ENCODE assay signal across 12 cellular contexts in the genomic region with DNA sequence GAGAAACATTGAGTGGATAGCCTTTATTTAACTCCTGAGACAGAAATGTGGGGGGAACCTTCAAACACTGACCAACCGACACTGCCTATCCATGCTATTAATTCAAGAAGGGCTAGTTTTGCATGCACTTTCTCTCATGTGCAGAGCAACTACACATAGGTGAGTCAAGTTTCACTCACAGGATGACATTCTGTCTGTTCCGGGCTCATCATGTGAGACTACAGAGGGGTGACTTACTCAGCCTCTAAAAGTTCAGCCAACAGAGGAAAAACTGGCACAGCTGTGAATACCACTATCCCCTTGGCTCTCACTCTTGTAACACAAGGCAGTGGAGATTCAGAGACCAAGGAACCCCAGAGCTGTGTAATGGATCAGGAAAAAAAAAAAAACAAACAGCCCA. TPM values are rescaled to one million over a fixed set of nuclear protein-coding genes. Genes with fewer than 3 reads are reported as not detected.
DNase-seq lines count a peak whose midpoint lies in the region; ATAC-seq, FAIRE-seq and TF ChIP-seq lines count a peak whose summit lies in the region.
"Had no signal": no experiment of that assay in that cellular context is flagged by ENCODE, and none has a peak within 500 bp of the region (broad histone marks: within the 10 kb centered on the region; RNA-seq: fewer than 3 reads in every experiment).

No MANE protein-coding gene starts in this region.

- H4K20me1 ChIP-seq in keratinocyte (ENCODE audit: control insufficient read depth, extremely low read depth, insufficient read depth, low read length) = no peaks in the 10 kb centered on the region

- FAIRE-seq in keratinocyte (lab: Jason Lieb, UNC) = peak; percentile 86

- in situ Hi-C loops in GM13976 (cut with MboI; ENCODE audit: low sequenced_read_pairs, unreplicated experiment) = no loop called here

- H3K4me2 ChIP-seq in keratinocyte (ENCODE audit: control insufficient read depth, extremely low read depth, insufficient read depth, low read depth, low read length) = peak overlapping the region; percentile 48

- POLR2A ChIA-PET in RWPE1 (lab: Yijun Ruan, JAX; ENCODE audit: low non-redundant PET) = no interaction called here

- no peak overlapping the region for H3K27ac ChIP-seq in RWPE1
- H3K27ac ChIP-seq in keratinocyte (ENCODE audit: control insufficient read depth, insufficient read depth, low read length) = peak overlapping the region; percentile 33
- H3K27ac ChIP-seq: upper lobe of left lung had no signal

- DNase-seq in RWPE1 (ENCODE audit: low spot score) = peak; percentile 47
- peak; percentile 15 for DNase-seq in keratinocyte (ENCODE audit: low read depth, low spot score)
- DNase-seq in stimulated activated naive B cell treated with anti-CD40 and anti-IgM and Interleukin-4, amounts not matched to agents 10 μg/mL and 1 μg/mL and 100 μg/mL, for 72 hours = no peak
- DNase-seq in posterior vena cava (ENCODE audit: low spot score) = no peak
- DNase-seq in glutamatergic neuron = no peak
- DNase-seq in GM13976 (ENCODE audit: low spot score) = no peak
- DNase-seq: central memory CD4-positive, alpha-beta T cell; DMS79; left cardiac atrium; upper lobe of left lung had no signal

- TF ChIP-seq CTCF in RWPE1 (conservative IDR thresholded peaks at IDR 0.05; ENCODE audit: low read depth) = no peak
- no peak for TF ChIP-seq CTCF in keratinocyte (optimal IDR thresholded peaks at IDR 0.05 in 1 of 3, IDR thresholded peaks at IDR 0.05 in 1 of 3, conservative IDR thresholded peaks at IDR 0.05 in 1 of 3; ENCODE audit: extremely low read depth in 1 of 3, insufficient read depth in 2 of 3, low read length in 3 of 3)
- TF ChIP-seq CTCF in glutamatergic neuron (IDR thresholded peaks at IDR 0.05; ENCODE audit: partially characterized antibody, unreplicated experiment) = no peak
- no peak for TF ChIP-seq CTCF in GM13976 (IDR thresholded peaks at IDR 0.05; ENCODE audit: borderline replicate concordance, control extremely low read depth, extremely low read depth, insufficient read depth, missing control alignments)

- H3K9me3 Mint-ChIP-seq in stimulated activated naive B cell treated with anti-CD40 and anti-IgM and Interleukin-4, amounts not matched to agents 10 μg/mL and 1 μg/mL and 100 μg/mL, for 72 hours = no peaks in the 10 kb centered on the region
- H3K9me3 Mint-ChIP-seq in glutamatergic neuron (ENCODE audit: unreplicated experiment) = no peaks in the 10 kb centered on the region

- CTCF ChIA-PET in RWPE1 (lab: Yijun Ruan, JAX) = no interaction called here

- no peaks in the 10 kb centered on the region for H3K9me1 ChIP-seq in keratinocyte (ENCODE audit: control insufficient read depth, extremely low read depth, insufficient read depth, low read length)

- peaks cover 37% of the 10 kb centered on the region for H3K4me1 ChIP-seq in keratinocyte (ENCODE audit: control insufficient read depth, extremely low read depth, insufficient read depth, low read length)

- H3K4me1 Mint-ChIP-seq in stimulated activated naive B cell treated with anti-CD40 and anti-IgM and Interleukin-4, amounts not matched to agents 10 μg/mL and 1 μg/mL and 100 μg/mL, for 72 hours = peaks cover 3 to 16% of the 10 kb centered on the region in 2 donors
- no peaks in the 10 kb centered on the region for H3K4me1 Mint-ChIP-seq in glutamatergic neuron (ENCODE audit: low read depth, unreplicated experiment)

- H3K4me3 Mint-ChIP-seq in stimulated activated naive B cell treated with anti-CD40 and anti-IgM and Interleukin-4, amounts not matched to agents 10 μg/mL and 1 μg/mL and 100 μg/mL, for 72 hours = no peak overlapping the region
- H3K4me3 Mint-ChIP-seq in glutamatergic neuron (ENCODE audit: unreplicated experiment) = no peak overlapping the region

- H3K4me3 ChIP-seq in keratinocyte (ENCODE audit: control insufficient read depth in 2 of 3, extremely low read depth in 1 of 3, insufficient read depth in 2 of 3, low read depth in 1 of 3, low read length in 3 of 3) = no peak overlapping the region
- H3K4me3 ChIP-seq: upper lobe of left lung had no signal

- no peaks in the 10 kb centered on the region for H3K36me3 ChIP-seq in keratinocyte (ENCODE audit: control insufficient read depth in 2 of 2, extremely low read depth in 1 of 2, insufficient read depth in 2 of 2, low read length in 2 of 2)
- H3K36me3 ChIP-seq: upper lobe of left lung had no signal

- intact Hi-C loops in posterior vena cava (cut with DNase I) = no loop called here

- no peak overlapping the region for H3K9ac ChIP-seq in keratinocyte (ENCODE audit: control insufficient read depth, extremely low read depth, insufficient read depth, low read length)

- dilution Hi-C loops in keratinocyte (cut with MboI; ENCODE audit: extremely low pct_ligation_motif_present, low sequenced_read_pairs) = no loop called here

- H3K27ac Mint-ChIP-seq in stimulated activated naive B cell treated with anti-CD40 and anti-IgM and Interleukin-4, amounts not matched to agents 10 μg/mL and 1 μg/mL and 100 μg/mL, for 72 hours = no peak overlapping the region
- H3K27ac Mint-ChIP-seq in glutamatergic neuron (ENCODE audit: unreplicated experiment) = no peak overlapping the region

- H3K27me3 Mint-ChIP-seq in stimulated activated naive B cell treated with anti-CD40 and anti-IgM and Interleukin-4, amounts not matched to agents 10 μg/mL and 1 μg/mL and 100 μg/mL, for 72 hours = peaks cover 17 to 19% of the 10 kb centered on the region in 2 donors
- no peaks in the 10 kb centered on the region for H3K27me3 Mint-ChIP-seq in glutamatergic neuron (ENCODE audit: unreplicated experiment)

- no peaks in the 10 kb centered on the region for H3K36me3 Mint-ChIP-seq in stimulated activated naive B cell treated with anti-CD40 and anti-IgM and Interleukin-4, amounts not matched to agents 10 μg/mL and 1 μg/mL and 100 μg/mL, for 72 hours
- H3K36me3 Mint-ChIP-seq in glutamatergic neuron (ENCODE audit: unreplicated experiment) = no peaks in the 10 kb centered on the region

- ATAC-seq in GM18511 (IDR thresholded peaks at IDR 0.05; ENCODE audit: unreplicated experiment) (peak; percentile 75), HG02588 (IDR thresholded peaks at IDR 0.05; ENCODE audit: unreplicated experiment) (peak; percentile 45)
- ATAC-seq in stimulated activated naive B cell treated with anti-CD40 and anti-IgM and Interleukin-4, amounts not matched to agents 10 μg/mL and 1 μg/mL and 100 μg/mL, for 72 hours (replicated peaks) = no peak

- no peaks in the 10 kb centered on the region for H3K27me3 ChIP-seq in keratinocyte (ENCODE audit: control insufficient read depth, extremely low read depth, insufficient read depth, low read length)
- H3K27me3 ChIP-seq: upper lobe of left lung had no signal

- H3K9me3 ChIP-seq in keratinocyte (ENCODE audit: control insufficient read depth, low read depth, low read length) = no peaks in the 10 kb centered on the region
- H3K9me3 ChIP-seq: upper lobe of left lung had no signal

- no peaks in the 10 kb centered on the region for H3K79me2 ChIP-seq in keratinocyte (ENCODE audit: control insufficient read depth, insufficient read depth, low read length)

- no peak overlapping the region for H2AFZ ChIP-seq in keratinocyte (ENCODE audit: control insufficient read depth, low read length)

RNA-seq across cellular contexts. Expression of a gene that starts 13.3 kb away (rescaled TPM):
- polyA plus RNA-seq in keratinocyte = 0.03 to 0.07 TPM (median 0.06 TPM) in 3 replicates
- not detected for polyA plus RNA-seq in keratinocyte (2011; ENCODE audit: low read depth)
- 0.06 and 0.21 TPM in 2 replicates for polyA plus RNA-seq in keratinocyte (2011; cell fraction: cytosol; rRNA removed)
- polyA plus RNA-seq in keratinocyte (2011; cell fraction: nucleus; rRNA removed) = 0.04 and 0.05 TPM in 2 replicates
- polyA plus RNA-seq in keratinocyte (2012; ENCODE audit: low replicate concordance) = 0.07 and 0.08 TPM in 2 replicates
- 0.30 TPM in 1 of 3 replicates, not detected in the others for polyA minus RNA-seq in keratinocyte
- not detected for polyA minus RNA-seq in keratinocyte (2011; cell fraction: cytosol; rRNA and poly(A)+ RNA removed)
- not detected in 2 replicates for polyA minus RNA-seq in keratinocyte (2011; cell fraction: nucleus; rRNA and poly(A)+ RNA removed)
- total RNA-seq in posterior vena cava (not detected), glutamatergic neuron (ENCODE audit: unreplicated experiment) (not detected)
- total RNA-seq: upper lobe of left lung had no signal

RNA-seq across cellular contexts. Expression of a gene that starts 52.9 kb away (rescaled TPM):
- 9.6 to 30.6 TPM (median 23.6 TPM) in 3 replicates for polyA plus RNA-seq in keratinocyte
- polyA plus RNA-seq in keratinocyte (2011; ENCODE audit: low read depth) = 53.7 TPM
- 10.8 and 23.1 TPM in 2 replicates for polyA plus RNA-seq in keratinocyte (2011; cell fraction: cytosol; rRNA removed)
- 9.5 and 12.8 TPM in 2 replicates for polyA plus RNA-seq in keratinocyte (2011; cell fraction: nucleus; rRNA removed)
- polyA plus RNA-seq in keratinocyte (2012; ENCODE audit: low replicate concordance) = 9.2 and 32.7 TPM in 2 replicates
- 9.1 to 22.6 TPM (median 12.3 TPM) in 3 replicates for polyA minus RNA-seq in keratinocyte
- 3.8 TPM for polyA minus RNA-seq in keratinocyte (2011; cell fraction: cytosol; rRNA and poly(A)+ RNA removed)
- polyA minus RNA-seq in keratinocyte (2011; cell fraction: nucleus; rRNA and poly(A)+ RNA removed) = 9.6 and 26.8 TPM in 2 replicates
- total RNA-seq in posterior vena cava (10 to 100 TPM in 1 of 2 donors, 1 to 10 TPM in 1; 6.2 to 12.1 TPM), glutamatergic neuron (ENCODE audit: unreplicated experiment) (18.2 TPM)

Comparison
In these comparisons a context has a peak if more than half of its experiments do, and no peak if none do; other contexts are left out.
1. ATAC-seq: peak in GM18511 (single experiment) and HG02588 (single experiment); none in stimulated activated naive B cell treated with anti-CD40 and anti-IgM and Interleukin-4, amounts not matched to agents 10 μg/mL and 1 μg/mL and 100 μg/mL, for 72 hours (0 of 2).
2. DNase-seq: peak in RWPE1 (single experiment) and keratinocyte (single experiment); none in stimulated activated naive B cell treated with anti-CD40 and anti-IgM and Interleukin-4, amounts not matched to agents 10 μg/mL and 1 μg/mL and 100 μg/mL, for 72 hours (single experiment), posterior vena cava (single experiment), glutamatergic neuron (single experiment) and GM13976 (single experiment).